20 cellular contexts compared by ENCODE assay signal in the genomic region with DNA sequence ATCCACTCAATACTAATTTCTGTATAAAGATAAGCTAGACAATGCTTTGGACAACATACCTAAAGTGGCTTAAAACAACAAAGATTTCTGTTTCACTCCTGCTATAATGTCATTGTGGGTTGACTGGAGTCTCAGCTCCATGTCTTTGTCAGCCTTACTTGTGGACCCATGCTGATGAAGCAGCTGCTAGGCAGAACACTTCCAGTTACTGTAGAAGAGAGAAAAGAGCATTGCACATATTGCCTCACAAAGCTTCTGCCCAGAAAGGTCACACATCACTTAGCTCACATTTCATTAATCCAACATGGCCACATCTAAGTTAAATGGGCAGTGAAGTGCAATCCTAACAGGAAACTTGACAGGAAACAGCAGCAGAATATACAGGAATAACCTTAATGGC.
"Had no signal": no experiment of that assay in that cellular context is flagged by ENCODE, and none has a peak within 500 bp of the region (broad histone marks: within the 10 kb centered on the region; RNA-seq: fewer than 3 reads in every experiment).

No MANE protein-coding gene starts in this region.

- H3K27ac Mint-ChIP-seq: naive thymus-derived CD8-positive, alpha-beta T cell; nephron progenitor cell; stimulated activated memory B cell treated with anti-CD40 and anti-IgM and Interleukin-4, amounts not matched to agents 10 μg/mL and 1 μg/mL and 100 μg/mL, for 72 hours; stimulated activated naive CD8-positive, alpha-beta T cell treated with anti-CD3 and anti-CD28 coated beads, Interleukin-15, amount 100 ng/mL, for 72 hours; type B pancreatic cell had no signal

- DNase-seq: kidney glomerular epithelial cell; left cardiac atrium; left lung; lower lobe of right lung; mammary epithelial cell; mesenchymal stem cell; naive thymus-derived CD8-positive, alpha-beta T cell; nephron progenitor cell; ovary; psoas muscle; right lobe of liver; stimulated activated CD4-positive, alpha-beta T cell treated with anti-CD3 and anti-CD28 coated beads, Interleukin-1b, Interleukin-23, amount 100 ng/mL, for 48 hours; stimulated activated CD4-positive, alpha-beta T cell treated with anti-CD3 and anti-CD28 coated beads, Interleukin-2, amount 100 ng/mL, for 48 hours; stimulated activated CD4-positive, alpha-beta T cell treated with anti-CD3 and anti-CD28 coated beads, Interleukin-4, amount 100 ng/mL, for 4 hours; stimulated activated CD8-positive, alpha-beta memory T cell treated with anti-CD3 and anti-CD28 coated beads, Interleukin-4, amount 100 ng/mL, for 48 hours; stimulated activated naive CD4-positive, alpha-beta T cell treated with Interleukin-2 at 50 U/mL for 16 hours; stimulated activated naive CD8-positive, alpha-beta T cell treated with anti-CD3 and anti-CD28 coated beads, Interleukin-15, amount 100 ng/mL, for 72 hours; uterus had no signal

- H3K27me3 Mint-ChIP-seq: stimulated activated memory B cell treated with anti-CD40 and anti-IgM and Interleukin-4, amounts not matched to agents 10 μg/mL and 1 μg/mL and 100 μg/mL, for 72 hours; stimulated activated naive CD8-positive, alpha-beta T cell treated with anti-CD3 and anti-CD28 coated beads, Interleukin-15, amount 100 ng/mL, for 72 hours; type B pancreatic cell had no signal

- H3K36me3 Mint-ChIP-seq: stimulated activated memory B cell treated with anti-CD40 and anti-IgM and Interleukin-4, amounts not matched to agents 10 μg/mL and 1 μg/mL and 100 μg/mL, for 72 hours had no signal

- H3K4me3 Mint-ChIP-seq: naive thymus-derived CD8-positive, alpha-beta T cell; nephron progenitor cell; stimulated activated memory B cell treated with anti-CD40 and anti-IgM and Interleukin-4, amounts not matched to agents 10 μg/mL and 1 μg/mL and 100 μg/mL, for 72 hours; stimulated activated naive CD8-positive, alpha-beta T cell treated with anti-CD3 and anti-CD28 coated beads, Interleukin-15, amount 100 ng/mL, for 72 hours; type B pancreatic cell had no signal

- H3K4me1 Mint-ChIP-seq: naive thymus-derived CD8-positive, alpha-beta T cell; stimulated activated memory B cell treated with anti-CD40 and anti-IgM and Interleukin-4, amounts not matched to agents 10 μg/mL and 1 μg/mL and 100 μg/mL, for 72 hours; stimulated activated naive CD8-positive, alpha-beta T cell treated with anti-CD3 and anti-CD28 coated beads, Interleukin-15, amount 100 ng/mL, for 72 hours had no signal

- ATAC-seq: left cardiac atrium; left lung; lower lobe of right lung; naive thymus-derived CD8-positive, alpha-beta T cell; psoas muscle; right lobe of liver; stimulated activated memory B cell treated with anti-CD40 and anti-IgM and Interleukin-4, amounts not matched to agents 10 μg/mL and 1 μg/mL and 100 μg/mL, for 72 hours; stimulated activated naive CD8-positive, alpha-beta T cell treated with anti-CD3 and anti-CD28 coated beads, Interleukin-15, amount 100 ng/mL, for 72 hours had no signal
